ENCODE assay signal across 8 cellular contexts in genomic region chr16:2979669-2980226, GRCh38. TPM values are rescaled to one million over a fixed set of nuclear protein-coding genes. Genes with fewer than 3 reads are reported as not detected.
DNase-seq lines count a peak whose midpoint lies in the region; ATAC-seq and TF ChIP-seq lines count a peak whose summit lies in the region.

No MANE protein-coding gene starts in this region.

- DNase-seq in AG10803 (ENCODE audit: low read depth) (no peak), NT2/D1 (ENCODE audit: low read depth, low spot score) (no peak), neuronal stem cell (ENCODE audit: low spot score) (no peak), HuH-7 (ENCODE audit: low spot score) (no peak)
- DNase-seq in effector memory CD4-positive, alpha-beta T cell: no peak
- DNase-seq in effector CD4-positive, alpha-beta T cell: no peak

- no peak overlapping the region for H2BK12ac ChIP-seq in neuronal stem cell (ENCODE audit: low read length)

- H3K4me2 ChIP-seq in neuronal stem cell (ENCODE audit: insufficient read depth, low read length, poor library complexity, severe bottlenecking): peak overlapping the region; percentile 93

- peak overlapping the region; percentile 94 for H2BK15ac ChIP-seq in neuronal stem cell (ENCODE audit: low read length)

- peak overlapping the region; percentile 90 for H2BK5ac ChIP-seq in neuronal stem cell (ENCODE audit: low read length)

- H3K36me3 ChIP-seq in NT2/D1 (ENCODE audit: insufficient read depth, insufficient read length, low read length) (peaks cover 46% of the 10 kb centered on the region), neuronal stem cell (replicated peaks in 1 of 2; ENCODE audit: control insufficient read depth in 2 of 2, insufficient read depth in 2 of 2, low read length in 2 of 2) (peaks cover 13 to 40% of the 10 kb centered on the region in 2 donors)
- no peaks in the 10 kb centered on the region for H3K36me3 ChIP-seq in effector memory CD4-positive, alpha-beta T cell (ENCODE audit: control insufficient read depth, insufficient read depth, low read length)

- peak overlapping the region; percentile 100 for H3K9ac ChIP-seq in NT2/D1 (ENCODE audit: insufficient read length, low read depth)
- peak overlapping the region; percentile 91 for H3K9ac ChIP-seq in neuronal stem cell (ENCODE audit: low read depth, low read length, poor library complexity)

- peak overlapping the region; percentile 63 for H2AK5ac ChIP-seq in neuronal stem cell (ENCODE audit: low read depth, low read length)

- H3K79me1 ChIP-seq in neuronal stem cell (ENCODE audit: low read depth, low read length): peaks cover 9% of the 10 kb centered on the region

- peak overlapping the region; percentile 53 for H4K91ac ChIP-seq in neuronal stem cell (ENCODE audit: low read depth, low read length, poor library complexity)

- H3K4me3 ChIP-seq in AG10803 (ENCODE audit: low read length) (peak overlapping the region; percentile 62), NT2/D1 (ENCODE audit: insufficient read length, low read depth) (peak overlapping the region; percentile 95), neuronal stem cell (ENCODE audit: low read length in 2 of 2) (peak overlapping the region; percentile 87 to 95)
- peak overlapping the region; percentile 88 for H3K4me3 ChIP-seq in effector memory CD4-positive, alpha-beta T cell (ENCODE audit: insufficient read depth, low read depth, low read length, poor library complexity, severe bottlenecking)

- no peak overlapping the region for H3K4ac ChIP-seq in neuronal stem cell (ENCODE audit: low read length)

- H3K4me1 ChIP-seq in NT2/D1 (ENCODE audit: insufficient read depth, insufficient read length): peaks cover 10% of the 10 kb centered on the region
- peaks cover 12% of the 10 kb centered on the region for H3K4me1 ChIP-seq in effector memory CD4-positive, alpha-beta T cell (ENCODE audit: control insufficient read depth, insufficient read depth, low read length, poor library complexity, severe bottlenecking)
- peaks cover 14 to 20% of the 10 kb centered on the region in 2 donors for H3K4me1 ChIP-seq in neuronal stem cell (ENCODE audit: control insufficient read depth in 2 of 2, insufficient read depth in 1 of 2, low read depth in 1 of 2, low read length in 2 of 2)

- H4K8ac ChIP-seq in neuronal stem cell (ENCODE audit: low read depth, low read length): no peak overlapping the region

- peak overlapping the region; percentile 100 for H3K23ac ChIP-seq in neuronal stem cell (ENCODE audit: low read depth, low read length, poor library complexity)

- no peak for TF ChIP-seq CTCF in AG10803 (conservative IDR thresholded peaks at IDR 0.05; ENCODE audit: low read length)

- peak overlapping the region; percentile 83 for H3K18ac ChIP-seq in neuronal stem cell (ENCODE audit: low read length)

- H3K9me3 ChIP-seq in NT2/D1 (ENCODE audit: insufficient read depth, low read length) (no peaks in the 10 kb centered on the region), neuronal stem cell (replicated peaks in 1 of 2; ENCODE audit: control insufficient read depth in 2 of 2, insufficient read depth in 1 of 2, low read depth in 1 of 2, low read length in 2 of 2) (no peaks in the 10 kb centered on the region)
- no peaks in the 10 kb centered on the region for H3K9me3 ChIP-seq in effector memory CD4-positive, alpha-beta T cell (ENCODE audit: control insufficient read depth, low read length)

- H3K27me3 ChIP-seq in NT2/D1 (ENCODE audit: insufficient read depth, insufficient read length) (no peaks in the 10 kb centered on the region), neuronal stem cell (ENCODE audit: control insufficient read depth in 3 of 3, insufficient read depth in 3 of 3, low read depth in 1 of 3, low read length in 3 of 3) (peaks cover 0 to 8% (median 0%) of the 10 kb centered on the region in 3 experiments)
- no peaks in the 10 kb centered on the region for H3K27me3 ChIP-seq in effector memory CD4-positive, alpha-beta T cell (replicated peaks; ENCODE audit: control insufficient read depth, insufficient read depth, low read length, poor library complexity, severe bottlenecking)

- H2BK120ac ChIP-seq in neuronal stem cell (ENCODE audit: low read depth, low read length): no peak overlapping the region

- ATAC-seq in GM19324 (IDR thresholded peaks at IDR 0.05; ENCODE audit: low FRiP score, unreplicated experiment) (peak; percentile 10), GM21737 (IDR thresholded peaks at IDR 0.05; ENCODE audit: unreplicated experiment) (no peak)

- WGBS in neuronal stem cell (ENCODE audit: extremely low coverage in 2 of 2, insufficient read length in 2 of 2, insufficient replicate concordance in 1 of 2), 2 donors: no CpG with 5 or more reads among the region's 43 CpGs

- H3K27ac ChIP-seq in effector memory CD4-positive, alpha-beta T cell (ENCODE audit: insufficient read depth, low read length, poor library complexity, severe bottlenecking): no peak overlapping the region
- no peak overlapping the region for H3K27ac ChIP-seq in neuronal stem cell (replicated peaks; ENCODE audit: low read length)

- peak overlapping the region; percentile 85 for H2AFZ ChIP-seq in neuronal stem cell (ENCODE audit: low read length)

- H3K14ac ChIP-seq in neuronal stem cell (ENCODE audit: low read length): peak overlapping the region; percentile 94

RNA-seq across cellular contexts. Expression of gene PKMYT1, which starts 0.5 kb away (rescaled TPM):
- polyA plus RNA-seq in neuronal stem cell (2013, experiment 1 of 2): 28.8 TPM
- polyA plus RNA-seq in neuronal stem cell (2013, experiment 2 of 2): 28.3 TPM

RNA-seq across cellular contexts. Expression of gene PAQR4, which starts 10.6 kb away (rescaled TPM):
- polyA plus RNA-seq in neuronal stem cell (2013, experiment 1 of 2): 17.5 TPM
- polyA plus RNA-seq in neuronal stem cell (2013, experiment 2 of 2): 16.7 TPM

RNA-seq across cellular contexts. Expression of gene KREMEN2, which starts 15.7 kb away (rescaled TPM):
- 3.8 TPM for polyA plus RNA-seq in neuronal stem cell (2013, experiment 1 of 2)
- polyA plus RNA-seq in neuronal stem cell (2013, experiment 2 of 2): 3.9 TPM

RNA-seq across cellular contexts. Expression of gene CLDN9, which starts 33.0 kb away (rescaled TPM):
- not detected for polyA plus RNA-seq in neuronal stem cell (2013, experiment 1 of 2)
- not detected for polyA plus RNA-seq in neuronal stem cell (2013, experiment 2 of 2)

RNA-seq across cellular contexts. Expression of gene CLDN6, which starts 38.2 kb away (rescaled TPM):
- 14.1 TPM for polyA plus RNA-seq in neuronal stem cell (2013, experiment 1 of 2)
- 14.2 TPM for polyA plus RNA-seq in neuronal stem cell (2013, experiment 2 of 2)
